ENCODE assay signal across 31 cellular contexts in the genomic region with DNA sequence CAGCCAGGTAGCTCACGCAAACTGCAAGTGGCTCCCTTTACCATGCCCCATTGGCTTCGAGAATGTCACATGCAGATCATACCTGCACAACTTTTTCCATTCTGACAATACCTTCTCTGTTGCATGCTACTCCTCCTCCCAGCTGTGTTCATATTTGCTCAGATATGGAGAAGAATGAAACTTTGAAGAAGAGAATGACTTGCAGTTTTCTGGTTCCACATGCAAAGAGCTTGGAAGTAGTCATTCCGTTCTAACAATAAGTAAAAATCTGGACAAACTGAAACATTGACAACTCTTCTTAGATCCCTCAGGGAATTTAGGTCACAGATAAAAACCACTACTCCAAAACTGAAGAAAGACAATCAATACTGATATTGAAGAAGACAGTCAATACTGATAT. TPM values are rescaled to one million over a fixed set of nuclear protein-coding genes. Genes with fewer than 3 reads are reported as not detected.
"Had no signal": no experiment of that assay in that cellular context is flagged by ENCODE, and none has a peak within 500 bp of the region (broad histone marks: within the 10 kb centered on the region; RNA-seq: fewer than 3 reads in every experiment).

No MANE protein-coding gene starts in this region.

- DNase-seq: activated B cell treated with CpG ODN at 0.5 μM for 24 hours; activated CD4-positive, alpha-beta memory T cell treated with anti-CD3 and anti-CD28 coated beads, Interleukin-2, amount 10 ng/mL, durations not matched to agents 7 days and 5 days; activated CD4-positive, alpha-beta T cell treated with anti-CD3 and anti-CD28 coated beads for 48 hours; activated CD4-positive, alpha-beta T cell treated with anti-CD3 and anti-CD28 coated beads, Interleukin-2, amount 10 ng/mL, durations not matched to agents 7 days and 5 days; activated CD4-positive, alpha-beta T cell treated with anti-CD3 and anti-CD28 coated beads, Interleukin-2, amount 50 U/mL, for 48 hours; activated CD4-positive, CD25-positive, alpha-beta regulatory T cell treated with anti-CD3 and anti-CD28 coated beads, Interleukin-2, amount 50 U/mL, for 72 hours; activated CD8-positive, alpha-beta memory T cell treated with anti-CD3 and anti-CD28 coated beads for 24 hours; activated CD8-positive, alpha-beta memory T cell treated with anti-CD3 and anti-CD28 coated beads, Interleukin-2, amount 10 ng/mL, durations not matched to agents 7 days and 5 days; activated CD8-positive, alpha-beta memory T cell treated with anti-CD3 and anti-CD28 coated beads, Interleukin-2, amount 50 U/mL, for 48 hours; activated CD8-positive, alpha-beta T cell treated with anti-CD3 and anti-CD28 coated beads, Interleukin-2, amount 10 ng/mL, durations not matched to agents 7 days and 5 days; activated effector memory CD4-positive, alpha-beta T cell treated with Interleukin-2 at 50 U/mL for 16 hours; activated gamma-delta T cell; activated naive CD4-positive, alpha-beta T cell treated with anti-CD3 and anti-CD28 coated beads, Interleukin-2, amount 10 ng/mL, durations not matched to agents 7 days and 5 days; activated naive CD4-positive, alpha-beta T cell treated with Interleukin-2 at 50 U/mL for 16 hours; activated naive CD8-positive, alpha-beta T cell treated with anti-CD3 and anti-CD28 coated beads, Interleukin-2, amount 10 ng/mL, durations not matched to agents 7 days and 5 days; activated naive CD8-positive, alpha-beta T cell treated with anti-CD3 and anti-CD28 coated beads, Interleukin-2, amount 50 U/mL, for 24 hours; activated T-cell treated with anti-CD3 and anti-CD28 coated beads, Interleukin-2, amount 50 U/mL, for 24 hours; activated T-cell treated with anti-CD3 and anti-CD28 coated beads, Interleukin-2, amount 50 U/mL, for 48 hours; amygdala; anterior cingulate cortex; caudate nucleus; cerebellar nuclear complex; T-helper 1 cell; T-helper 2 cell; T-helper 9 cell had no signal

- H3K36me3 ChIP-seq: ascending aorta, cardiac muscle cell had no signal

- H3K4me3 ChIP-seq: ascending aorta, cardiac muscle cell had no signal

- H3K9me3 ChIP-seq: ascending aorta had no signal

- ATAC-seq: activated CD8-positive, alpha-beta memory T cell treated with anti-CD3 and anti-CD28 coated beads, Interleukin-2, amount 10 ng/mL, durations not matched to agents 7 days and 5 days; activated CD8-positive, alpha-beta T cell treated with anti-CD3 and anti-CD28 coated beads, Interleukin-2, amount 10 ng/mL, durations not matched to agents 7 days and 5 days; activated naive CD8-positive, alpha-beta T cell treated with anti-CD3 and anti-CD28 coated beads, Interleukin-2, amount 50 U/mL, for 24 hours had no signal

- H3K27ac ChIP-seq: ascending aorta, cardiac muscle cell, VCaP had no signal

- H3K27me3 ChIP-seq: ascending aorta had no signal

- H3K4me1 ChIP-seq: ascending aorta had no signal

- FAIRE-seq: bronchial epithelial cell, TTC549 had no signal

RNA-seq across cellular contexts. Expression of a gene that starts 49.6 kb away (rescaled TPM):
- total RNA-seq: activated B cell treated with CpG ODN at 0.5 μM for 24 hours; activated CD4-positive, alpha-beta memory T cell treated with anti-CD3 and anti-CD28 coated beads, Interleukin-2, amount 10 ng/mL, durations not matched to agents 7 days and 5 days; activated CD4-positive, alpha-beta T cell treated with anti-CD3 and anti-CD28 coated beads, Interleukin-2, amount 10 ng/mL, durations not matched to agents 7 days and 5 days; activated CD8-positive, alpha-beta memory T cell treated with anti-CD3 and anti-CD28 coated beads, Interleukin-2, amount 10 ng/mL, durations not matched to agents 7 days and 5 days; activated CD8-positive, alpha-beta T cell treated with anti-CD3 and anti-CD28 coated beads, Interleukin-2, amount 10 ng/mL, durations not matched to agents 7 days and 5 days; activated naive CD8-positive, alpha-beta T cell treated with anti-CD3 and anti-CD28 coated beads, Interleukin-2, amount 10 ng/mL, durations not matched to agents 7 days and 5 days; activated T-helper 2 cell treated with anti-CD3 and anti-CD28 coated beads, Interferon-gamma antibody, Interleukin-2, Interleukin-4, amounts not matched to agents 10 μg/mL and 5 μg/mL and 100 μg/mL, durations not matched to agents 14 hours and 24 hours and 36 hours had no signal
